Comparison of ENCODE assay signal across 1 cellular context in the genomic region with DNA sequence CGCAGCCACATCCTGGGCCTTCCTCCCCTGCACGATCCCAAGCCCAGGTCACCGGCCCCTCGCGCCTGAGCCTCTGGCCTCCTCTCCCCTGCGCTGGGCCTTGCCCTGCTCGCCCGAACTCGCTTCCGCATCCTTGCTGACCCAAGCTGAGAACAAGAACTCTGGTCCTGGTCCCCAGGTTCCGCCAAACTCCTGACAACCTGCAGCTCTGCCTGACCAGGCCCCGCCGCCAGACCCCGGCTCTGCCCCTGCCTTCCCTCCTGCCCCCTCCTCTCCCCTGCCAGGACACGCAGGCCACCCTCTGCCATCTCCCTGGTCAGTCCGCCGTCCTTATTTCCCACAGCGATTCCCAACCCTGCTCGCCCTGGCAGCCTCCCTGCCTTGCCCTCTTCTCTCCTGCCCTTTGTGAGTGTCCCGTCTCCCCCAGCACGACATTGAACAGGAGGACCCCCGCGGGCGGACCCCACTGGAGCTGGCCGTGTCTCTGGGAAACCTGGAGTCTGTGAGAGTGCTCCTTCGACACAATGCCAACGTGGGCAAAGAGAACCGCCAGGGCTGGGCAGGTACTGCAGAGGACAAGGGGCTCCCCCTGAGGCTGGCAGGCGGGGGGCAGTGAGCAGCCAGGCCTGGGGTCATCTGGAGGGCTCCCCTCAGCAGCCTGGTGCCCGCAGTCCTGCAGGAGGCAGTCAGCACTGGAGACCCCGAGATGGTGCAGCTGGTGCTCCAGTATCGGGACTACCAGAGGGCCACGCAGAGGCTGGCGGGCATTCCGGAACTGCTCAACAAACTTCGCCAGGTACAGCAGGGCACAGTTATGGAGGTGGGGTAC.
TF ChIP-seq lines count a peak whose summit lies in the region.

No MANE protein-coding gene starts in this region.

TF ChIP-seq in HEK293, 187 proteins besides CTCF, POLR2A, EP300 and RAD21 (continued from another document):
- TF ChIP-seq, protein P1, sequence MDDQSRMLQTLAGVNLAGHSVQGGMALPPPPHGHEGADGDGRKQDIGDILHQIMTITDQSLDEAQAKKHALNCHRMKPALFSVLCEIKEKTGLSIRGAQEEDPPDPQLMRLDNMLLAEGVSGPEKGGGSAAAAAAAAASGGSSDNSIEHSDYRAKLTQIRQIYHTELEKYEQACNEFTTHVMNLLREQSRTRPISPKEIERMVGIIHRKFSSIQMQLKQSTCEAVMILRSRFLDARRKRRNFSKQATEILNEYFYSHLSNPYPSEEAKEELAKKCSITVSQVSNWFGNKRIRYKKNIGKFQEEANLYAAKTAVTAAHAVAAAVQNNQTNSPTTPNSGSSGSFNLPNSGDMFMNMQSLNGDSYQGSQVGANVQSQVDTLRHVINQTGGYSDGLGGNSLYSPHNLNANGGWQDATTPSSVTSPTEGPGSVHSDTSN (CRISPR knock-in tag; IDR thresholded peaks at IDR 0.05) = no peak
- no peak for TF ChIP-seq ZFHX2 (tag by site-specific recombination; conservative IDR thresholded peaks at IDR 0.05)
- no peak for TF ChIP-seq KLF10 (tag by site-specific recombination; IDR thresholded peaks at IDR 0.05)
- no peak for TF ChIP-seq ZNF202 (tag by site-specific recombination; IDR thresholded peaks at IDR 0.05; ENCODE audit: borderline replicate concordance)
- TF ChIP-seq ZNF560 (tag by site-specific recombination; IDR thresholded peaks at IDR 0.05; ENCODE audit: borderline replicate concordance) = no peak
- TF ChIP-seq ZNF558 (tag by site-specific recombination; IDR thresholded peaks at IDR 0.05) = no peak
- no peak for TF ChIP-seq KLF8 (tag by site-specific recombination; IDR thresholded peaks at IDR 0.05)
- TF ChIP-seq, protein P2, sequence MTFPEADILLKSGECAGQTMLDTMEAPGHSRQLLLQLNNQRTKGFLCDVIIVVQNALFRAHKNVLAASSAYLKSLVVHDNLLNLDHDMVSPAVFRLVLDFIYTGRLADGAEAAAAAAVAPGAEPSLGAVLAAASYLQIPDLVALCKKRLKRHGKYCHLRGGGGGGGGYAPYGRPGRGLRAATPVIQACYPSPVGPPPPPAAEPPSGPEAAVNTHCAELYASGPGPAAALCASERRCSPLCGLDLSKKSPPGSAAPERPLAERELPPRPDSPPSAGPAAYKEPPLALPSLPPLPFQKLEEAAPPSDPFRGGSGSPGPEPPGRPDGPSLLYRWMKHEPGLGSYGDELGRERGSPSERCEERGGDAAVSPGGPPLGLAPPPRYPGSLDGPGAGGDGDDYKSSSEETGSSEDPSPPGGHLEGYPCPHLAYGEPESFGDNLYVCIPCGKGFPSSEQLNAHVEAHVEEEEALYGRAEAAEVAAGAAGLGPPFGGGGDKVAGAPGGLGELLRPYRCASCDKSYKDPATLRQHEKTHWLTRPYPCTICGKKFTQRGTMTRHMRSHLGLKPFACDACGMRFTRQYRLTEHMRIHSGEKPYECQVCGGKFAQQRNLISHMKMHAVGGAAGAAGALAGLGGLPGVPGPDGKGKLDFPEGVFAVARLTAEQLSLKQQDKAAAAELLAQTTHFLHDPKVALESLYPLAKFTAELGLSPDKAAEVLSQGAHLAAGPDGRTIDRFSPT (tag by site-specific recombination; IDR thresholded peaks at IDR 0.05) = 0 out of 2 replicates have a peak, but pooled peaks have one; percentile 11
- TF ChIP-seq ZNF354C (tag by site-specific recombination; IDR thresholded peaks at IDR 0.05; ENCODE audit: borderline replicate concordance, low read depth) = no peak
- peak; percentile 68 for TF ChIP-seq GLIS2 (tag by site-specific recombination; IDR thresholded peaks at IDR 0.05)
- TF ChIP-seq ZNF266 (tag by site-specific recombination; IDR thresholded peaks at IDR 0.05; ENCODE audit: low read depth) = no peak
- TF ChIP-seq ZNF404 (tag by site-specific recombination; IDR thresholded peaks at IDR 0.05) = no peak
- TF ChIP-seq GLI4 (tag by site-specific recombination; IDR thresholded peaks at IDR 0.05) = no peak
- no peak for TF ChIP-seq KLF16 (tag by site-specific recombination; IDR thresholded peaks at IDR 0.05)
- TF ChIP-seq ZNF548 (tag by site-specific recombination; IDR thresholded peaks at IDR 0.05) = no peak
- TF ChIP-seq, protein P3, sequence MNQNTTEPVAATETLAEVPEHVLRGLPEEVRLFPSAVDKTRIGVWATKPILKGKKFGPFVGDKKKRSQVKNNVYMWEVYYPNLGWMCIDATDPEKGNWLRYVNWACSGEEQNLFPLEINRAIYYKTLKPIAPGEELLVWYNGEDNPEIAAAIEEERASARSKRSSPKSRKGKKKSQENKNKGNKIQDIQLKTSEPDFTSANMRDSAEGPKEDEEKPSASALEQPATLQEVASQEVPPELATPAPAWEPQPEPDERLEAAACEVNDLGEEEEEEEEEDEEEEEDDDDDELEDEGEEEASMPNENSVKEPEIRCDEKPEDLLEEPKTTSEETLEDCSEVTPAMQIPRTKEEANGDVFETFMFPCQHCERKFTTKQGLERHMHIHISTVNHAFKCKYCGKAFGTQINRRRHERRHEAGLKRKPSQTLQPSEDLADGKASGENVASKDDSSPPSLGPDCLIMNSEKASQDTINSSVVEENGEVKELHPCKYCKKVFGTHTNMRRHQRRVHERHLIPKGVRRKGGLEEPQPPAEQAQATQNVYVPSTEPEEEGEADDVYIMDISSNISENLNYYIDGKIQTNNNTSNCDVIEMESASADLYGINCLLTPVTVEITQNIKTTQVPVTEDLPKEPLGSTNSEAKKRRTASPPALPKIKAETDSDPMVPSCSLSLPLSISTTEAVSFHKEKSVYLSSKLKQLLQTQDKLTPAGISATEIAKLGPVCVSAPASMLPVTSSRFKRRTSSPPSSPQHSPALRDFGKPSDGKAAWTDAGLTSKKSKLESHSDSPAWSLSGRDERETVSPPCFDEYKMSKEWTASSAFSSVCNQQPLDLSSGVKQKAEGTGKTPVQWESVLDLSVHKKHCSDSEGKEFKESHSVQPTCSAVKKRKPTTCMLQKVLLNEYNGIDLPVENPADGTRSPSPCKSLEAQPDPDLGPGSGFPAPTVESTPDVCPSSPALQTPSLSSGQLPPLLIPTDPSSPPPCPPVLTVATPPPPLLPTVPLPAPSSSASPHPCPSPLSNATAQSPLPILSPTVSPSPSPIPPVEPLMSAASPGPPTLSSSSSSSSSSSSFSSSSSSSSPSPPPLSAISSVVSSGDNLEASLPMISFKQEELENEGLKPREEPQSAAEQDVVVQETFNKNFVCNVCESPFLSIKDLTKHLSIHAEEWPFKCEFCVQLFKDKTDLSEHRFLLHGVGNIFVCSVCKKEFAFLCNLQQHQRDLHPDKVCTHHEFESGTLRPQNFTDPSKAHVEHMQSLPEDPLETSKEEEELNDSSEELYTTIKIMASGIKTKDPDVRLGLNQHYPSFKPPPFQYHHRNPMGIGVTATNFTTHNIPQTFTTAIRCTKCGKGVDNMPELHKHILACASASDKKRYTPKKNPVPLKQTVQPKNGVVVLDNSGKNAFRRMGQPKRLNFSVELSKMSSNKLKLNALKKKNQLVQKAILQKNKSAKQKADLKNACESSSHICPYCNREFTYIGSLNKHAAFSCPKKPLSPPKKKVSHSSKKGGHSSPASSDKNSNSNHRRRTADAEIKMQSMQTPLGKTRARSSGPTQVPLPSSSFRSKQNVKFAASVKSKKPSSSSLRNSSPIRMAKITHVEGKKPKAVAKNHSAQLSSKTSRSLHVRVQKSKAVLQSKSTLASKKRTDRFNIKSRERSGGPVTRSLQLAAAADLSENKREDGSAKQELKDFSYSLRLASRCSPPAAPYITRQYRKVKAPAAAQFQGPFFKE (tag by site-specific recombination; IDR thresholded peaks at IDR 0.05; ENCODE audit: borderline replicate concordance) = no peak
- TF ChIP-seq ZNF394 (tag by site-specific recombination; IDR thresholded peaks at IDR 0.05; ENCODE audit: borderline replicate concordance) = no peak
- TF ChIP-seq, protein P4, sequence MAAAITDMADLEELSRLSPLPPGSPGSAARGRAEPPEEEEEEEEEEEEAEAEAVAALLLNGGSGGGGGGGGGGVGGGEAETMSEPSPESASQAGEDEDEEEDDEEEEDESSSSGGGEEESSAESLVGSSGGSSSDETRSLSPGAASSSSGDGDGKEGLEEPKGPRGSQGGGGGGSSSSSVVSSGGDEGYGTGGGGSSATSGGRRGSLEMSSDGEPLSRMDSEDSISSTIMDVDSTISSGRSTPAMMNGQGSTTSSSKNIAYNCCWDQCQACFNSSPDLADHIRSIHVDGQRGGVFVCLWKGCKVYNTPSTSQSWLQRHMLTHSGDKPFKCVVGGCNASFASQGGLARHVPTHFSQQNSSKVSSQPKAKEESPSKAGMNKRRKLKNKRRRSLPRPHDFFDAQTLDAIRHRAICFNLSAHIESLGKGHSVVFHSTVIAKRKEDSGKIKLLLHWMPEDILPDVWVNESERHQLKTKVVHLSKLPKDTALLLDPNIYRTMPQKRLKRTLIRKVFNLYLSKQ (tag by site-specific recombination; IDR thresholded peaks at IDR 0.05; ENCODE audit: borderline replicate concordance) = no peak
- TF ChIP-seq ZNF223 (tag by site-specific recombination; IDR thresholded peaks at IDR 0.05) = no peak
- TF ChIP-seq, protein P5, sequence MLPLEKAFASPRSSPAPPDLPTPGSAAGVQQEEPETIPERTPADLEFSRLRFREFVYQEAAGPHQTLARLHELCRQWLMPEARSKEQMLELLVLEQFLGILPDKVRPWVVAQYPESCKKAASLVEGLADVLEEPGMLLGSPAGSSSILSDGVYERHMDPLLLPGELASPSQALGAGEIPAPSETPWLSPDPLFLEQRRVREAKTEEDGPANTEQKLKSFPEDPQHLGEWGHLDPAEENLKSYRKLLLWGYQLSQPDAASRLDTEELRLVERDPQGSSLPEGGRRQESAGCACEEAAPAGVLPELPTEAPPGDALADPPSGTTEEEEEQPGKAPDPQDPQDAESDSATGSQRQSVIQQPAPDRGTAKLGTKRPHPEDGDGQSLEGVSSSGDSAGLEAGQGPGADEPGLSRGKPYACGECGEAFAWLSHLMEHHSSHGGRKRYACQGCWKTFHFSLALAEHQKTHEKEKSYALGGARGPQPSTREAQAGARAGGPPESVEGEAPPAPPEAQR (tag by site-specific recombination; IDR thresholded peaks at IDR 0.05) = no peak
- TF ChIP-seq ZNF174 (tag by site-specific recombination; IDR thresholded peaks at IDR 0.05) = no peak
- no peak for TF ChIP-seq SETDB1 (IDR thresholded peaks at IDR 0.05; ENCODE audit: insufficient read length, low read length)
TF ChIP-seq in HEK293: peak in this region for 5.
